32 cellular contexts compared by ENCODE assay signal in the genomic region with DNA sequence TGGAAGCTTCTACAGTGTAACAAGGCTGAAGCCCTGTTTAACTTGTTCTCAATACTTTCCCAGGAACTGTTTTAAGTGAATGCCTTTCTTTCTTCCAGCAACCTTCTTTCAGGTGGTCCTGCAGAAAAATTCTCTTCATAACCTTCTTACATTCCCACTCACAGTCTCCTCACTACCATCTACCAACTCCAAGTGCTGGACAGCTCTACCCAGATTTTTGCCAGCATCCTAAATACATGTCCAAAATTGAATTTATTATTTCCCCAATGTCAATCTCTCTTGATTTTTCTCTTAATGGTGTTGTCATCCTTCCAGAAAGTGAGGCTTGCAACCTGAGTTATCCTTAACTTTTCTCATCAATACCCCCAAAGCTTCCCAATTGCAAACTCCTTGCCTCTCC. TPM values are rescaled to one million over a fixed set of nuclear protein-coding genes. Genes with fewer than 3 reads are reported as not detected.
"Had no signal": no experiment of that assay in that cellular context is flagged by ENCODE, and none has a peak within 500 bp of the region (broad histone marks: within the 10 kb centered on the region; RNA-seq: fewer than 3 reads in every experiment).

No MANE protein-coding gene starts in this region.

- H3K27me3 ChIP-seq: ascending aorta, breast epithelium had no signal

- DNase-seq: activated B cell treated with CpG ODN at 0.5 μM for 24 hours; activated CD4-positive, alpha-beta memory T cell treated with anti-CD3 and anti-CD28 coated beads for 36 hours; activated CD4-positive, alpha-beta T cell treated with anti-CD3 and anti-CD28 coated beads for 4 hours; activated CD4-positive, alpha-beta T cell treated with anti-CD3 and anti-CD28 coated beads, Interleukin-2, amount 10 ng/mL, durations not matched to agents 24 days and 14 days; activated CD4-positive, alpha-beta T cell treated with anti-CD3 and anti-CD28 coated beads, Interleukin-2, amount 50 U/mL, for 1 hour; activated CD4-positive, alpha-beta T cell treated with anti-CD3 and anti-CD28 coated beads, Interleukin-2, amount 50 U/mL, for 4 hours; activated CD4-positive, CD25-positive, alpha-beta regulatory T cell treated with anti-CD3 and anti-CD28 coated beads, Interleukin-2, amount 50 U/mL, for 72 hours; activated CD8-positive, alpha-beta memory T cell treated with anti-CD3 and anti-CD28 coated beads, Interleukin-2, amount 50 U/mL, for 4 hours; activated CD8-positive, alpha-beta T cell treated with anti-CD3 and anti-CD28 coated beads for 36 hours; activated effector memory CD4-positive, alpha-beta T cell treated with anti-CD3 and anti-CD28 coated beads, Interleukin-2, amount 50 U/mL, for 16 hours; activated gamma-delta T cell treated with Interleukin-2 at 50 U/mL for 16 hours; activated naive CD4-positive, alpha-beta T cell; activated naive CD4-positive, alpha-beta T cell treated with anti-CD3 and anti-CD28 coated beads for 36 hours; activated naive CD4-positive, alpha-beta T cell treated with anti-CD3 and anti-CD28 coated beads, Interleukin-2, amount 50 U/mL, for 16 hours; activated naive CD8-positive, alpha-beta T cell treated with anti-CD3 and anti-CD28 coated beads for 36 hours; activated T-cell treated with anti-CD3 and anti-CD28 coated beads for 4 hours; activated T-cell treated with anti-CD3 and anti-CD28 coated beads, Interleukin-2, amount 50 U/mL, for 1 hour; activated T-cell treated with anti-CD3 and anti-CD28 coated beads, Interleukin-2, amount 50 U/mL, for 4 hours; activated T-cell treated with anti-CD3 and anti-CD28 coated beads, Interleukin-2, amount 50 U/mL, for 72 hours; amygdala; anterior cingulate cortex; central memory CD4-positive, alpha-beta T cell; cerebellar nuclear complex; T-helper 2 cell; T-helper 9 cell had no signal

- FAIRE-seq: colon, TTC549 had no signal

- H3K36me3 ChIP-seq: ascending aorta, breast epithelium had no signal

- H3K27ac ChIP-seq: ascending aorta, breast epithelium, VCaP had no signal

- H3K4me3 ChIP-seq: ascending aorta, breast epithelium had no signal

- H3K4me1 ChIP-seq: ascending aorta, breast epithelium had no signal

- ATAC-seq: activated CD8-positive, alpha-beta T cell treated with anti-CD3 and anti-CD28 coated beads for 36 hours; activated naive CD4-positive, alpha-beta T cell treated with anti-CD3 and anti-CD28 coated beads, Interleukin-2, amount 50 U/mL, for 72 hours; activated T-cell treated with anti-CD3 and anti-CD28 coated beads, Interleukin-2, amount 50 U/mL, for 4 hours; activated T-cell treated with anti-CD3 and anti-CD28 coated beads, Interleukin-2, amount 50 U/mL, for 72 hours; activated T-helper 17 cell treated with anti-CD3 and anti-CD28 coated beads, Interleukin-2, amount 50 U/mL, for 72 hours had no signal

RNA-seq across cellular contexts. Expression of a gene that starts 48.2 kb away (rescaled TPM):
- total RNA-seq: ascending aorta had no signal
